In the genomic region with DNA sequence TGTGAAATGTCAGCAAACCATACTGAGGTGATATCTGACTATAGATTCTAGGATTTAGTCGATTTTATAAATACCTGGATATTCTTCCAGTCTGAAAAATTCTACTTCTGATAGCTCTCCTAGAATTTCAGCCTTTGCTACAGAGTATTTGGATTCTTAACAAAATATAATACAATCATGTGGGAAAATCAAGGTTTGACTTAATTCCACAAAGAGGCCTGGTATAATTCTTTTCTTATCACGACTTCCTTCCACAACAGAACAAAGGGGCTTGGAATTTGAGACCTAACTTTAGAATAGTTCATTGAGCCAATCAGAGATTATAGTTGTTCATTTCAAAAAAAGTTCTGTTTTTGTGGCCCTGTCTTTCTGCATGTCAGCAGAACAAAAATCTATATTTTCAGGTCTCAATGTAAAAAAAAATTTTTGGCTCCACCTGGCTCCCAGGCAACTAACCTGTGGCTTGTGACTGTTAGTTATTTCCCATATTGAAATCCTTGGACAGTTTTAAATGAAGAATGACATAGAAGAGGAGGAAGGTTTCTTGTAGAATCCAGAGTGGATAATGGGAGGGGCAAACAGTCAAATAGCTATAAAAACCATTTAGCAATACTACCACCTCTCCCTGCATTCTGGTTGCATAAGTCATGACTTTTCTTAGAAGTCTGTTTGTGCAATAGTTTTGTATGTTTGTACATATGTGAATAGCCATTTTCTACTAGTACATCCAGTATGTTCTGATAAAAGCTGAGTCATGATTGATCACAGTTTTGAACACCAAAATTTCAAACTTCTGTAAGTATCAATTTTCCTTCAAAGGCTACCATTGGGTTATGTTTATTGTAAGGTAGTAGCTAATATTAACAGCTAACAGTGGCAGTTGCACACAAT, we compare ENCODE assay signal across 1 cellular context.
A peak's percentile ranks its signal among the peaks of the same experiment; 100 is the strongest.
TF ChIP-seq lines count a peak whose summit lies in the region.

No MANE protein-coding gene starts in this region.

TF ChIP-seq in HepG2, 621 proteins besides CTCF, POLR2A, EP300 and RAD21 (continues in another document):
- no peak for TF ChIP-seq PRPF4 (IDR thresholded peaks at IDR 0.05; ENCODE audit: low read depth, low read length, poor library complexity, severe bottlenecking)
- no peak for TF ChIP-seq SOX6 (IDR thresholded peaks at IDR 0.05)
- peak; percentile 64; the same call in 1 of the 2 replicates for TF ChIP-seq SOX6 (CRISPR knock-in tag; IDR thresholded peaks at IDR 0.05)
- no peak for TF ChIP-seq ZMYM4 (CRISPR knock-in tag; IDR thresholded peaks at IDR 0.05)
- no peak for TF ChIP-seq FOXP1 (IDR thresholded peaks at IDR 0.05)
- TF ChIP-seq FOXP1 (CRISPR knock-in tag; IDR thresholded peaks at IDR 0.05): peak; percentile 40; the same call in 1 of the 2 replicates
- TF ChIP-seq BORCS8-MEF2B (CRISPR knock-in tag; IDR thresholded peaks at IDR 0.05): no peak
- TF ChIP-seq AFF4 (CRISPR knock-in tag; IDR thresholded peaks at IDR 0.05): 0 out of 2 replicates have a peak, but pooled peaks have one; percentile 87
- TF ChIP-seq ARID5B (CRISPR knock-in tag; IDR thresholded peaks at IDR 0.05): peak; percentile 64
- no peak for TF ChIP-seq ZBTB20 (CRISPR knock-in tag; IDR thresholded peaks at IDR 0.05; ENCODE audit: borderline replicate concordance, low read depth)
- TF ChIP-seq ZNF724P (CRISPR knock-in tag; IDR thresholded peaks at IDR 0.05; ENCODE audit: borderline replicate concordance): no peak
- TF ChIP-seq ZNF672 (CRISPR knock-in tag; IDR thresholded peaks at IDR 0.05): no peak
- peak; percentile 21; the same call in 1 of the 2 replicates for TF ChIP-seq HMG20A (CRISPR knock-in tag; IDR thresholded peaks at IDR 0.05; ENCODE audit: borderline replicate concordance)
- no peak for TF ChIP-seq ZNF20 (CRISPR knock-in tag; IDR thresholded peaks at IDR 0.05)
- no peak for TF ChIP-seq E2F1 (CRISPR knock-in tag; IDR thresholded peaks at IDR 0.05)
- TF ChIP-seq ZNF629 (CRISPR knock-in tag; conservative IDR thresholded peaks at IDR 0.05): no peak
- no peak for TF ChIP-seq EZH2 (conservative IDR thresholded peaks at IDR 0.05; ENCODE audit: low read depth, low read length)
- TF ChIP-seq ZNF567 (CRISPR knock-in tag; IDR thresholded peaks at IDR 0.05; ENCODE audit: borderline replicate concordance): no peak
- no peak for TF ChIP-seq ZNF766 (CRISPR knock-in tag; IDR thresholded peaks at IDR 0.05; ENCODE audit: borderline replicate concordance)
- peak; percentile 79 for TF ChIP-seq MAFF (IDR thresholded peaks at IDR 0.05; ENCODE audit: low read depth, low read length)
- no peak for TF ChIP-seq NPAS2 (CRISPR knock-in tag; IDR thresholded peaks at IDR 0.05; ENCODE audit: borderline replicate concordance)
- TF ChIP-seq, protein P1, sequence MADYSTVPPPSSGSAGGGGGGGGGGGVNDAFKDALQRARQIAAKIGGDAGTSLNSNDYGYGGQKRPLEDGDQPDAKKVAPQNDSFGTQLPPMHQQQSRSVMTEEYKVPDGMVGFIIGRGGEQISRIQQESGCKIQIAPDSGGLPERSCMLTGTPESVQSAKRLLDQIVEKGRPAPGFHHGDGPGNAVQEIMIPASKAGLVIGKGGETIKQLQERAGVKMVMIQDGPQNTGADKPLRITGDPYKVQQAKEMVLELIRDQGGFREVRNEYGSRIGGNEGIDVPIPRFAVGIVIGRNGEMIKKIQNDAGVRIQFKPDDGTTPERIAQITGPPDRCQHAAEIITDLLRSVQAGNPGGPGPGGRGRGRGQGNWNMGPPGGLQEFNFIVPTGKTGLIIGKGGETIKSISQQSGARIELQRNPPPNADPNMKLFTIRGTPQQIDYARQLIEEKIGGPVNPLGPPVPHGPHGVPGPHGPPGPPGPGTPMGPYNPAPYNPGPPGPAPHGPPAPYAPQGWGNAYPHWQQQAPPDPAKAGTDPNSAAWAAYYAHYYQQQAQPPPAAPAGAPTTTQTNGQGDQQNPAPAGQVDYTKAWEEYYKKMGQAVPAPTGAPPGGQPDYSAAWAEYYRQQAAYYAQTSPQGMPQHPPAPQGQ (CRISPR knock-in tag; IDR thresholded peaks at IDR 0.05; ENCODE audit: borderline replicate concordance): no peak
- TF ChIP-seq ZNF746 (CRISPR knock-in tag; IDR thresholded peaks at IDR 0.05): no peak
- no peak for TF ChIP-seq ZSCAN9 (CRISPR knock-in tag; IDR thresholded peaks at IDR 0.05; ENCODE audit: borderline replicate concordance)
- TF ChIP-seq MXD1 (CRISPR knock-in tag; IDR thresholded peaks at IDR 0.05): no peak
- TF ChIP-seq CENPX (CRISPR knock-in tag; IDR thresholded peaks at IDR 0.05): no peak
- TF ChIP-seq FOXA1 (IDR thresholded peaks at IDR 0.05): no peak
- TF ChIP-seq FOXA1 (CRISPR knock-in tag; IDR thresholded peaks at IDR 0.05): peak; percentile 39; the same call in 1 of the 2 replicates
- no peak for TF ChIP-seq RBAK (CRISPR knock-in tag; IDR thresholded peaks at IDR 0.05)
- no peak; the same call in 1 of the 2 replicates for TF ChIP-seq ARID3A (IDR thresholded peaks at IDR 0.05; ENCODE audit: low read depth, low read length)
- TF ChIP-seq GPN1 (CRISPR knock-in tag; IDR thresholded peaks at IDR 0.05; ENCODE audit: borderline replicate concordance): no peak
- no peak for TF ChIP-seq TCF12 (IDR thresholded peaks at IDR 0.05)
- no peak for TF ChIP-seq TCF12 (CRISPR knock-in tag; IDR thresholded peaks at IDR 0.05)
- TF ChIP-seq, protein P2, sequence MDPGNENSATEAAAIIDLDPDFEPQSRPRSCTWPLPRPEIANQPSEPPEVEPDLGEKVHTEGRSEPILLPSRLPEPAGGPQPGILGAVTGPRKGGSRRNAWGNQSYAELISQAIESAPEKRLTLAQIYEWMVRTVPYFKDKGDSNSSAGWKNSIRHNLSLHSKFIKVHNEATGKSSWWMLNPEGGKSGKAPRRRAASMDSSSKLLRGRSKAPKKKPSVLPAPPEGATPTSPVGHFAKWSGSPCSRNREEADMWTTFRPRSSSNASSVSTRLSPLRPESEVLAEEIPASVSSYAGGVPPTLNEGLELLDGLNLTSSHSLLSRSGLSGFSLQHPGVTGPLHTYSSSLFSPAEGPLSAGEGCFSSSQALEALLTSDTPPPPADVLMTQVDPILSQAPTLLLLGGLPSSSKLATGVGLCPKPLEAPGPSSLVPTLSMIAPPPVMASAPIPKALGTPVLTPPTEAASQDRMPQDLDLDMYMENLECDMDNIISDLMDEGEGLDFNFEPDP (CRISPR knock-in tag; conservative IDR thresholded peaks at IDR 0.05): no peak
- TF ChIP-seq ZSCAN20 (CRISPR knock-in tag; IDR thresholded peaks at IDR 0.05; ENCODE audit: borderline replicate concordance): no peak
- TF ChIP-seq RFX3 (CRISPR knock-in tag; IDR thresholded peaks at IDR 0.05): no peak
- no peak for TF ChIP-seq ZNF841 (CRISPR knock-in tag; IDR thresholded peaks at IDR 0.05; ENCODE audit: borderline replicate concordance)
- TF ChIP-seq HNRNPK (IDR thresholded peaks at IDR 0.05; ENCODE audit: low read depth, low read length, poor library complexity, severe bottlenecking): no peak
- TF ChIP-seq SAP130 (CRISPR knock-in tag; IDR thresholded peaks at IDR 0.05; ENCODE audit: low read depth): peak; percentile 36; the same call in 1 of the 2 replicates
- TF ChIP-seq, protein P3, sequence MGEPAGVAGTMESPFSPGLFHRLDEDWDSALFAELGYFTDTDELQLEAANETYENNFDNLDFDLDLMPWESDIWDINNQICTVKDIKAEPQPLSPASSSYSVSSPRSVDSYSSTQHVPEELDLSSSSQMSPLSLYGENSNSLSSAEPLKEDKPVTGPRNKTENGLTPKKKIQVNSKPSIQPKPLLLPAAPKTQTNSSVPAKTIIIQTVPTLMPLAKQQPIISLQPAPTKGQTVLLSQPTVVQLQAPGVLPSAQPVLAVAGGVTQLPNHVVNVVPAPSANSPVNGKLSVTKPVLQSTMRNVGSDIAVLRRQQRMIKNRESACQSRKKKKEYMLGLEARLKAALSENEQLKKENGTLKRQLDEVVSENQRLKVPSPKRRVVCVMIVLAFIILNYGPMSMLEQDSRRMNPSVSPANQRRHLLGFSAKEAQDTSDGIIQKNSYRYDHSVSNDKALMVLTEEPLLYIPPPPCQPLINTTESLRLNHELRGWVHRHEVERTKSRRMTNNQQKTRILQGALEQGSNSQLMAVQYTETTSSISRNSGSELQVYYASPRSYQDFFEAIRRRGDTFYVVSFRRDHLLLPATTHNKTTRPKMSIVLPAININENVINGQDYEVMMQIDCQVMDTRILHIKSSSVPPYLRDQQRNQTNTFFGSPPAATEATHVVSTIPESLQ (CRISPR knock-in tag; conservative IDR thresholded peaks at IDR 0.05): no peak
- 0 out of 2 replicates have a peak, but pooled peaks have one; percentile 46 for TF ChIP-seq SMAD3 (CRISPR knock-in tag; IDR thresholded peaks at IDR 0.05)
- no peak for TF ChIP-seq REL (CRISPR knock-in tag; conservative IDR thresholded peaks at IDR 0.05)
- TF ChIP-seq, protein P4, sequence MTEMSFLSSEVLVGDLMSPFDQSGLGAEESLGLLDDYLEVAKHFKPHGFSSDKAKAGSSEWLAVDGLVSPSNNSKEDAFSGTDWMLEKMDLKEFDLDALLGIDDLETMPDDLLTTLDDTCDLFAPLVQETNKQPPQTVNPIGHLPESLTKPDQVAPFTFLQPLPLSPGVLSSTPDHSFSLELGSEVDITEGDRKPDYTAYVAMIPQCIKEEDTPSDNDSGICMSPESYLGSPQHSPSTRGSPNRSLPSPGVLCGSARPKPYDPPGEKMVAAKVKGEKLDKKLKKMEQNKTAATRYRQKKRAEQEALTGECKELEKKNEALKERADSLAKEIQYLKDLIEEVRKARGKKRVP (CRISPR knock-in tag; IDR thresholded peaks at IDR 0.05): peak in 1 of 2 experiments; percentile 68; a peak in 1 of 4 replicates
- no peak for TF ChIP-seq NFRKB (IDR thresholded peaks at IDR 0.05)
